1 cellular context compared by ENCODE assay signal in genomic region chr9:136332482-136332983, GRCh38.
TF ChIP-seq lines count a peak whose summit lies in the region.

No MANE protein-coding gene starts in this region.

TF ChIP-seq in HEK293, 187 proteins besides CTCF, POLR2A, EP300 and RAD21 (continued from another document):
- no peak for TF ChIP-seq BCL6B (tag by site-specific recombination; IDR thresholded peaks at IDR 0.05)
- no peak for TF ChIP-seq ZNF518A (tag by site-specific recombination; conservative IDR thresholded peaks at IDR 0.05; ENCODE audit: low read depth)
- TF ChIP-seq ZNF626 (tag by site-specific recombination; IDR thresholded peaks at IDR 0.05) = no peak
- TF ChIP-seq ZNF629 (tag by site-specific recombination; IDR thresholded peaks at IDR 0.05) = no peak
- TF ChIP-seq ZNF558 (tag by site-specific recombination; IDR thresholded peaks at IDR 0.05) = no peak
TF ChIP-seq in HEK293: peak in this region for 2.
